Comparison of ENCODE assay signal across 20 cellular contexts in genomic region chr6:37232430-37233017, GRCh38.
"Had no signal": no experiment of that assay in that cellular context is flagged by ENCODE, and none has a peak within 500 bp of the region (broad histone marks: within the 10 kb centered on the region; RNA-seq: fewer than 3 reads in every experiment).

No MANE protein-coding gene starts in this region.

- H3K36me3 Mint-ChIP-seq: activated naive CD8-positive, alpha-beta T cell treated with anti-CD3 and anti-CD28 coated beads for 36 hours; memory B cell; natural killer cell treated with Interleukin-12 subunit alpha and Interleukin-12 subunit beta and Interleukin-15 and Interleukin-18, amount 100 ng/mL, for 72 hours had no signal

- H3K9me3 ChIP-seq: esophagus squamous epithelium, heart left ventricle, upper lobe of right lung had no signal

- DNase-seq: activated CD4-positive, alpha-beta T cell treated with anti-CD3 and anti-CD28 coated beads for 1 hour; activated CD4-positive, alpha-beta T cell treated with anti-CD3 and anti-CD28 coated beads, Interleukin-2, amount 50 U/mL, for 1 hour; activated CD8-positive, alpha-beta T cell treated with anti-CD3 and anti-CD28 coated beads, Interleukin-2, amount 10 ng/mL, durations not matched to agents 7 days and 5 days; activated naive CD4-positive, alpha-beta T cell treated with Interleukin-2 at 50 U/mL for 16 hours; activated naive CD8-positive, alpha-beta T cell treated with anti-CD3 and anti-CD28 coated beads for 36 hours; activated T-cell treated with anti-CD3 and anti-CD28 coated beads, Interleukin-2, amount 50 U/mL, for 48 hours; esophagus squamous epithelium; heart left ventricle; islet precursor cell; left cardiac atrium; right cardiac atrium; stimulated activated CD4-positive, alpha-beta T cell treated with anti-CD3 and anti-CD28 coated beads, Interleukin-4, amount 100 ng/mL, for 24 hours; stimulated activated naive CD4-positive, alpha-beta T cell treated with Interleukin-2 at 50 U/mL for 16 hours; T1000; upper lobe of right lung had no signal

- H3K4me1 ChIP-seq: esophagus squamous epithelium, heart left ventricle, parathyroid adenoma, upper lobe of right lung had no signal

- H3K27ac Mint-ChIP-seq: activated CD8-positive, alpha-beta T cell treated with anti-CD3 and anti-CD28 coated beads, Interleukin-2, amount 10 ng/mL, durations not matched to agents 7 days and 5 days; activated naive CD8-positive, alpha-beta T cell treated with anti-CD3 and anti-CD28 coated beads for 36 hours; memory B cell; natural killer cell treated with Interleukin-12 subunit alpha and Interleukin-12 subunit beta and Interleukin-15 and Interleukin-18, amount 100 ng/mL, for 72 hours; T-helper 1 cell treated with Interleukin-12 subunit alpha and Interleukin-12 subunit beta and Interleukin-4 antibody, amounts not matched to agents 30 μg/mL and 1 μg/mL, for 36 hours had no signal

- H3K4me3 Mint-ChIP-seq: activated CD8-positive, alpha-beta T cell treated with anti-CD3 and anti-CD28 coated beads, Interleukin-2, amount 10 ng/mL, durations not matched to agents 7 days and 5 days; activated naive CD8-positive, alpha-beta T cell treated with anti-CD3 and anti-CD28 coated beads for 36 hours; central memory CD8-positive, alpha-beta T cell; memory B cell; natural killer cell treated with Interleukin-12 subunit alpha and Interleukin-12 subunit beta and Interleukin-15 and Interleukin-18, amount 100 ng/mL, for 72 hours; T-helper 1 cell treated with Interleukin-12 subunit alpha and Interleukin-12 subunit beta and Interleukin-4 antibody, amounts not matched to agents 30 μg/mL and 1 μg/mL, for 36 hours had no signal

- H3K4me1 Mint-ChIP-seq: central memory CD8-positive, alpha-beta T cell; memory B cell had no signal

- H3K27ac ChIP-seq: esophagus squamous epithelium, heart left ventricle, parathyroid adenoma, upper lobe of right lung had no signal

- H3K9me3 Mint-ChIP-seq: activated naive CD8-positive, alpha-beta T cell treated with anti-CD3 and anti-CD28 coated beads for 36 hours; central memory CD8-positive, alpha-beta T cell; memory B cell; natural killer cell treated with Interleukin-12 subunit alpha and Interleukin-12 subunit beta and Interleukin-15 and Interleukin-18, amount 100 ng/mL, for 72 hours; T-helper 1 cell treated with Interleukin-12 subunit alpha and Interleukin-12 subunit beta and Interleukin-4 antibody, amounts not matched to agents 30 μg/mL and 1 μg/mL, for 36 hours had no signal

- H3K36me3 ChIP-seq: esophagus squamous epithelium, heart left ventricle, upper lobe of right lung had no signal

- H3K27me3 ChIP-seq: esophagus squamous epithelium, heart left ventricle, upper lobe of right lung had no signal

- H3K4me3 ChIP-seq: esophagus squamous epithelium, heart left ventricle, upper lobe of right lung had no signal

- H3K27me3 Mint-ChIP-seq: activated naive CD8-positive, alpha-beta T cell treated with anti-CD3 and anti-CD28 coated beads for 36 hours had no signal
